Comparison of ENCODE assay signal across 21 cellular contexts in the genomic region with DNA sequence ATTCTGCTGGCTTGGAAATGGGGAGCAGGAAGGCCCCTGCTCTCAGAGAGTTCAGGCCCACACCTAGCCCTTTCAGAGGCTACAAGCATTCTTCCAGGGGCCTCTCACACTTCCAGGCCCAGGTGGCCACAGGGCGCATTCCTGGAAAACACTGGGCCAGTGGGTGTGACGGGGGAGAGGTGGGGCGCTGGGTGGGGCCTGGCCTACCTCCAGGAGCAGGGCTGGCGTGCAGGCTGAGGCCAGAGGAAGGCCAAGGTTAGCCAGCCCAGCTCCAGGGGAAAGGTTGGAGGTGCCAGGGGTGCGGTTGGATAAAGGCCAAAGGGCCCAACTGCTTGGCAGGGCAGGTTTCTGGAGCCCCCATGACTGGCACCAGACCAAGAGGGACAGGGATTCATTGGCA.
DNase-seq lines count a peak whose midpoint lies in the region; ATAC-seq and TF ChIP-seq lines count a peak whose summit lies in the region.
"Had no signal": no experiment of that assay in that cellular context is flagged by ENCODE, and none has a peak within 500 bp of the region (broad histone marks: within the 10 kb centered on the region; RNA-seq: fewer than 3 reads in every experiment).

No MANE protein-coding gene starts in this region.

- no peaks in the 10 kb centered on the region for H3K4me1 Mint-ChIP-seq in activated T-cell treated with anti-CD3 and anti-CD28 coated beads, Interleukin-2, amount 50 U/mL, for 4 hours (ENCODE audit: low read depth)

- H3K27me3 Mint-ChIP-seq in activated T-cell treated with anti-CD3 and anti-CD28 coated beads, Interleukin-2, amount 50 U/mL, for 4 hours (ENCODE audit: low read depth): peaks cover 1% of the 10 kb centered on the region
- H3K27me3 Mint-ChIP-seq: activated naive CD8-positive, alpha-beta T cell had no signal

- no peaks in the 10 kb centered on the region for H3K9me3 Mint-ChIP-seq in activated T-cell treated with anti-CD3 and anti-CD28 coated beads, Interleukin-2, amount 50 U/mL, for 4 hours
- H3K9me3 Mint-ChIP-seq: natural killer cell treated with Interleukin-12 subunit alpha and Interleukin-12 subunit beta and Interleukin-15 and Interleukin-18, amount 100 ng/mL, for 72 hours had no signal

- TF ChIP-seq CTCF in Peyer's patch (IDR thresholded peaks at IDR 0.05): no peak

- H3K9me3 ChIP-seq in Peyer's patch: no peaks in the 10 kb centered on the region

- no peaks in the 10 kb centered on the region for H3K36me3 Mint-ChIP-seq in activated T-cell treated with anti-CD3 and anti-CD28 coated beads, Interleukin-2, amount 50 U/mL, for 4 hours (ENCODE audit: insufficient read depth)
- H3K36me3 Mint-ChIP-seq: activated naive CD8-positive, alpha-beta T cell; CD8-positive, alpha-beta T cell; natural killer cell treated with Interleukin-12 subunit alpha and Interleukin-12 subunit beta and Interleukin-15 and Interleukin-18, amount 100 ng/mL, for 72 hours had no signal

- peak in 1 of 2 donors; percentile 49 for TF ChIP-seq POLR2A in Peyer's patch (IDR thresholded peaks at IDR 0.05)

- H3K4me1 ChIP-seq in Peyer's patch: peaks cover 0 to 9% (median 0%) of the 10 kb centered on the region in 4 donors
- H3K4me1 ChIP-seq: tibial nerve had no signal

- no peaks in the 10 kb centered on the region for H3K27me3 ChIP-seq in Peyer's patch
- H3K27me3 ChIP-seq: tibial nerve had no signal

- no peak overlapping the region for H3K4me3 ChIP-seq in Peyer's patch
- H3K4me3 ChIP-seq: skin epidermis, tibial nerve had no signal

- H3K36me3 ChIP-seq in Peyer's patch: no peaks in the 10 kb centered on the region
- H3K36me3 ChIP-seq: tibial nerve had no signal

- no peak overlapping the region for H3K4me3 Mint-ChIP-seq in activated T-cell treated with anti-CD3 and anti-CD28 coated beads, Interleukin-2, amount 50 U/mL, for 4 hours
- H3K4me3 Mint-ChIP-seq: activated naive CD8-positive, alpha-beta T cell; CD8-positive, alpha-beta T cell; H9; natural killer cell treated with Interleukin-12 subunit alpha and Interleukin-12 subunit beta and Interleukin-15 and Interleukin-18, amount 100 ng/mL, for 72 hours had no signal

- DNase-seq in Peyer's patch (peak in 2 of 3 donors; percentile 90 to 93), iPS-NIHi11 (ENCODE audit: low spot score) (peak; percentile 34), mucosa of gallbladder (ENCODE audit: low spot score) (peak; percentile 57), ureter (ENCODE audit: low spot score) (peak; percentile 59), AG08396 (ENCODE audit: low spot score) (no peak), NCI-H446 (lab: John Stamatoyannopoulos, UW) (no peak)
- no peak for DNase-seq in activated T-cell treated with anti-CD3 and anti-CD28 coated beads, Interleukin-2, amount 50 U/mL, for 4 hours
- DNase-seq: CD8-positive, alpha-beta T cell; cerebellar nuclear complex; DMS79; effector memory CD4-positive, alpha-beta T cell; H9; NCI-H2107; NCI-H524; RPMI8226; stimulated activated CD4-positive, alpha-beta T cell treated with anti-CD3 and anti-CD28 coated beads, Interleukin-2, amount 100 ng/mL, for 48 hours; stimulated activated naive CD8-positive, alpha-beta T cell treated with anti-CD3 and anti-CD28 coated beads, Interleukin-15, Interleukin-2, amounts not matched to agents 100 U/mL and 50 U/mL, for 24 hours had no signal

- peak overlapping the region in 3 of 4 donors; percentile 76 to 91 (median 87) for H3K27ac ChIP-seq in Peyer's patch
- H3K27ac ChIP-seq: skin epidermis had no signal

- no peak for ATAC-seq in activated T-cell treated with anti-CD3 and anti-CD28 coated beads, Interleukin-2, amount 50 U/mL, for 4 hours
- ATAC-seq: CD8-positive, alpha-beta T cell; natural killer cell treated with Interleukin-12 subunit alpha and Interleukin-12 subunit beta and Interleukin-15 and Interleukin-18, amount 100 ng/mL, for 72 hours; stimulated activated naive CD8-positive, alpha-beta T cell treated with anti-CD3 and anti-CD28 coated beads, Interleukin-15, Interleukin-2, amounts not matched to agents 100 U/mL and 50 U/mL, for 24 hours had no signal

Comparison
In these comparisons a context has a peak if more than half of its experiments do, and no peak if none do; other contexts are left out.
1. DNase-seq: peak in Peyer's patch (2 of 3), iPS-NIHi11 (single experiment), mucosa of gallbladder (single experiment) and ureter (single experiment); none in AG08396 (single experiment), activated T-cell treated with anti-CD3 and anti-CD28 coated beads, Interleukin-2, amount 50 U/mL, for 4 hours (single experiment) and NCI-H446 (0 of 2).